ENCODE assay signal across 27 cellular contexts in genomic region chr7:130139193-130139950, GRCh38.
A peak's percentile ranks its signal among the peaks of the same experiment; 100 is the strongest.
DNase-seq lines count a peak whose midpoint lies in the region; ATAC-seq, FAIRE-seq and TF ChIP-seq lines count a peak whose summit lies in the region.
"Had no signal": no experiment of that assay in that cellular context is flagged by ENCODE, and none has a peak within 500 bp of the region (broad histone marks: within the 10 kb centered on the region; RNA-seq: fewer than 3 reads in every experiment).

No MANE protein-coding gene starts in this region.

- H3K36me3 Mint-ChIP-seq in astrocyte (ENCODE audit: low read depth, unreplicated experiment), result peaks cover 15% of the 10 kb centered on the region
- peaks cover 9 to 12% of the 10 kb centered on the region in 2 donors for H3K36me3 Mint-ChIP-seq in naive B cell

- H3K4me2 ChIP-seq in astrocyte (ENCODE audit: low read length), result no peak overlapping the region
- H3K4me2 ChIP-seq in PC-9, result no peak overlapping the region
- H3K4me2 ChIP-seq: smooth muscle cell had no signal

- no TSS peak for BruUV-seq in PC-9 (replicated peaks; lab: Mats Ljungman, UMichigan)

- peak; percentile 30 for DNase-seq in NCI-H2107 treated with DMSO at 0.1 percent for 48 hours (lab: John Stamatoyannopoulos, UW; ENCODE audit: unreplicated experiment)
- no peak for DNase-seq in NCI-H2107 (lab: John Stamatoyannopoulos, UW)
- DNase-seq in astrocyte (ENCODE audit: low read depth), result no peak
- DNase-seq in naive B cell, result no peak
- DNase-seq in thyroid gland, result peak; percentile 55 to 72
- no peak for DNase-seq in PC-9
- DNase-seq: 8988T; activated B cell treated with CpG ODN at 0.5 μM for 24 hours; activated CD8-positive, alpha-beta T cell treated with anti-CD3 and anti-CD28 coated beads for 36 hours; activated T-cell treated with anti-CD3 and anti-CD28 coated beads for 4 hours; amygdala; Calu3; caudate nucleus; dermis blood vessel endothelial cell; glutamatergic neuron; HCEC 1CT; kidney glomerular epithelial cell; MM.1S; NCI-H1417 treated with DMSO at 0.1 percent for 48 hours; NCI-H524 treated with DMSO at 0.1 percent for 48 hours; stimulated activated naive CD4-positive, alpha-beta T cell treated with Interleukin-2 at 50 U/mL for 16 hours had no signal

- H3K9me3 Mint-ChIP-seq in astrocyte (ENCODE audit: unreplicated experiment), result no peaks in the 10 kb centered on the region
- no peaks in the 10 kb centered on the region for H3K9me3 Mint-ChIP-seq in naive B cell
- H3K9me3 Mint-ChIP-seq: activated B cell treated with CpG ODN at 0.5 μM for 24 hours; activated CD8-positive, alpha-beta T cell treated with anti-CD3 and anti-CD28 coated beads for 36 hours had no signal

- H3K27ac Mint-ChIP-seq in astrocyte (ENCODE audit: unreplicated experiment), result peak overlapping the region; percentile 38
- peak overlapping the region in 3 of 6 donors; percentile 69 to 80 (median 72) for H3K27ac Mint-ChIP-seq in naive B cell
- H3K27ac Mint-ChIP-seq: activated B cell treated with CpG ODN at 0.5 μM for 24 hours; activated CD8-positive, alpha-beta T cell treated with anti-CD3 and anti-CD28 coated beads for 36 hours had no signal

- H3K9me2 ChIP-seq in PC-9 (ENCODE audit: insufficient read depth), result no peaks in the 10 kb centered on the region

- H3K27me3 Mint-ChIP-seq in astrocyte (ENCODE audit: low read depth, unreplicated experiment) (no peaks in the 10 kb centered on the region), naive B cell (no peaks in the 10 kb centered on the region)
- H3K27me3 Mint-ChIP-seq: activated B cell treated with CpG ODN at 0.5 μM for 24 hours; activated CD8-positive, alpha-beta T cell treated with anti-CD3 and anti-CD28 coated beads for 36 hours had no signal

- no peak for FAIRE-seq in astrocyte (lab: Jason Lieb, UNC)
- FAIRE-seq: endothelial cell of umbilical vein, GM18507 had no signal

- peaks cover 9% of the 10 kb centered on the region; the same call in 1 of the 2 replicates for H3F3A ChIP-seq in PC-9 (ENCODE audit: insufficient read depth, low read depth)

- TF ChIP-seq CTCF in astrocyte (IDR thresholded peaks at IDR 0.05; ENCODE audit: insufficient read depth, low read depth, low read length) (no peak), thyroid gland (IDR thresholded peaks at IDR 0.05) (no peak), PC-9 (conservative IDR thresholded peaks at IDR 0.05) (no peak)

- H3K4me1 Mint-ChIP-seq in astrocyte (ENCODE audit: low read depth, unreplicated experiment) (peaks cover 39% of the 10 kb centered on the region), naive B cell (peaks cover 16 to 41% (median 34%) of the 10 kb centered on the region in 3 donors)

- H3K79me2 ChIP-seq in astrocyte (ENCODE audit: insufficient read depth, low read length) (no peaks in the 10 kb centered on the region), PC-9 (ENCODE audit: low read depth) (no peaks in the 10 kb centered on the region)

- no peaks in the 10 kb centered on the region for H4K20me1 ChIP-seq in astrocyte (ENCODE audit: insufficient read depth, low read length)
- H4K20me1 ChIP-seq in PC-9 (ENCODE audit: insufficient read depth), result no peaks in the 10 kb centered on the region

- ATAC-seq in naive B cell (ENCODE audit: low read depth in 2 of 2) (no peak), GM18520 (IDR thresholded peaks at IDR 0.05; ENCODE audit: unreplicated experiment) (no peak), GM21529 (IDR thresholded peaks at IDR 0.05; ENCODE audit: unreplicated experiment) (no peak)
- ATAC-seq: activated CD8-positive, alpha-beta T cell treated with anti-CD3 and anti-CD28 coated beads for 36 hours had no signal

- TF ChIP-seq POLR2A in thyroid gland (IDR thresholded peaks at IDR 0.05), result no peak

- POLR2A ChIA-PET in PC-9 (lab: Charles Lee; ENCODE audit: unreplicated experiment), result no interaction called here

- H3K4me3 ChIP-seq in astrocyte (ENCODE audit: insufficient read depth, low read depth, low read length) (no peak overlapping the region), thyroid gland (replicated peaks in 1 of 3) (no peak overlapping the region), PC-9 (no peak overlapping the region)
- H3K4me3 ChIP-seq: smooth muscle cell, thoracic aorta had no signal

- H3K27ac ChIP-seq in astrocyte (ENCODE audit: low read depth, low read length) (no peak overlapping the region), thyroid gland (peak overlapping the region; percentile 33 to 96 (median 96)), PC-9 (no peak overlapping the region)
- H3K27ac ChIP-seq: thoracic aorta had no signal

- no peak overlapping the region for H2AFZ ChIP-seq in astrocyte (ENCODE audit: low read depth, low read length)
- H2AFZ ChIP-seq in PC-9, result no peak overlapping the region

- no peak overlapping the region for H3K9ac ChIP-seq in astrocyte (ENCODE audit: low read length)

- H3K9me3 ChIP-seq in astrocyte (ENCODE audit: insufficient read depth, low read depth, low read length) (no peaks in the 10 kb centered on the region), thyroid gland (no peaks in the 10 kb centered on the region), PC-9 (ENCODE audit: insufficient read depth, low read depth) (no peaks in the 10 kb centered on the region)
- H3K9me3 ChIP-seq: thoracic aorta had no signal

- H3K27me3 ChIP-seq in astrocyte (ENCODE audit: insufficient read depth, low read length) (no peaks in the 10 kb centered on the region), thyroid gland (no peaks in the 10 kb centered on the region), PC-9 (ENCODE audit: insufficient read depth, low read depth) (no peaks in the 10 kb centered on the region)

- H3K4me3 Mint-ChIP-seq in astrocyte (ENCODE audit: unreplicated experiment) (no peak overlapping the region), naive B cell (peak overlapping the region; percentile 23 to 95 (median 67))
- H3K4me3 Mint-ChIP-seq: activated CD8-positive, alpha-beta T cell treated with anti-CD3 and anti-CD28 coated beads for 36 hours had no signal

- peaks cover 32% of the 10 kb centered on the region for H3K4me1 ChIP-seq in astrocyte (ENCODE audit: insufficient read depth, low read length)
- H3K4me1 ChIP-seq in thyroid gland, result peaks cover 52 to 62% of the 10 kb centered on the region in 2 donors
- H3K4me1 ChIP-seq in PC-9 (replicated peaks; ENCODE audit: insufficient read depth), result peaks cover 3% of the 10 kb centered on the region; the same call in 1 of the 2 replicates

- CTCF ChIA-PET in PC-9 (lab: Charles Lee), result no interaction called here

- intact Hi-C loops in thyroid gland (cut with DNase I), result no loop called here
- intact Hi-C loops in PC-9 (cut with micrococcal nuclease; ENCODE audit: unreplicated experiment), result no loop called here

- 11 to 42% methylated on average over 2 of the region's 2 CpGs for WGBS in thyroid gland, 2 donors

- H3K36me3 ChIP-seq in astrocyte (ENCODE audit: insufficient read depth, low read length) (no peaks in the 10 kb centered on the region), thyroid gland (no peaks in the 10 kb centered on the region), PC-9 (ENCODE audit: low read depth) (no peaks in the 10 kb centered on the region)

Comparison
In these comparisons a context has a peak if more than half of its experiments do, and no peak if none do; other contexts are left out.
1. DNase-seq: peak in NCI-H2107 treated with DMSO at 0.1 percent for 48 hours (single experiment) and thyroid gland (2 of 2); none in NCI-H2107 (single experiment), astrocyte (single experiment), naive B cell (single experiment) and PC-9 (0 of 2).
2. H3K27ac ChIP-seq: peak in thyroid gland (3 of 3); none in astrocyte (single experiment) and PC-9 (single experiment).